In genomic region chr1:155125511-155125945, GRCh38 we compare ENCODE assay signal across 10 cellular contexts. TPM values are rescaled to one million over a fixed set of nuclear protein-coding genes. Genes with fewer than 3 reads are reported as not detected.
A peak's percentile ranks its signal among the peaks of the same experiment; 100 is the strongest.
DNase-seq lines count a peak whose midpoint lies in the region; ATAC-seq and TF ChIP-seq lines count a peak whose summit lies in the region.
"Had no signal": no experiment of that assay in that cellular context is flagged by ENCODE, and none has a peak within 500 bp of the region (broad histone marks: within the 10 kb centered on the region; RNA-seq: fewer than 3 reads in every experiment).

No MANE protein-coding gene starts in this region.

- peak; percentile 0 for ATAC-seq in left lobe of liver
- no peak for ATAC-seq in stimulated activated naive B cell treated with anti-CD40 and anti-IgM and Interleukin-4, amounts not matched to agents 10 μg/mL and 1 μg/mL and 100 μg/mL, for 72 hours (replicated peaks)

- H3K27ac Mint-ChIP-seq in stimulated activated naive B cell treated with anti-CD40 and anti-IgM and Interleukin-4, amounts not matched to agents 10 μg/mL and 1 μg/mL and 100 μg/mL, for 72 hours: peak overlapping the region; percentile 25
- H3K27ac Mint-ChIP-seq: activated CD4-positive, alpha-beta memory T cell treated with anti-CD3 and anti-CD28 coated beads for 36 hours had no signal

- peaks cover 28 to 44% of the 10 kb centered on the region in 2 donors for H3K4me1 Mint-ChIP-seq in stimulated activated naive B cell treated with anti-CD40 and anti-IgM and Interleukin-4, amounts not matched to agents 10 μg/mL and 1 μg/mL and 100 μg/mL, for 72 hours

- H2AFZ ChIP-seq in mammary epithelial cell (ENCODE audit: low read depth, low read length): peak overlapping the region; percentile 93

- CTCF ChIA-PET in mammary epithelial cell (lab: Charles Lee; ENCODE audit: low non-redundant PET): no interaction called here

- WGBS in mammary epithelial cell (ENCODE audit: low coverage, missing lambda C conversion rate): 0% methylated on average over 11 of the region's 11 CpGs

- DNase-seq in NCI-H69 (lab: John Stamatoyannopoulos, UW) (peak; percentile 43), mammary epithelial cell (peak; percentile 93), left lobe of liver (ENCODE audit: low spot score) (peak; percentile 66), H4 (ENCODE audit: low spot score) (no peak), HAP-1 (ENCODE audit: low spot score in 2 of 2) (no peak), HuH-7.5 (ENCODE audit: low spot score) (no peak), NCI-H510A (lab: John Stamatoyannopoulos, UW) (no peak)
- DNase-seq in stimulated activated naive B cell treated with anti-CD40 and anti-IgM and Interleukin-4, amounts not matched to agents 10 μg/mL and 1 μg/mL and 100 μg/mL, for 72 hours: no peak
- DNase-seq: activated CD4-positive, alpha-beta memory T cell treated with anti-CD3 and anti-CD28 coated beads for 36 hours had no signal

- H3K27ac ChIP-seq in mammary epithelial cell (ENCODE audit: insufficient read depth, low read depth, low read length): peak overlapping the region; percentile 63

- no peaks in the 10 kb centered on the region for H3K36me3 ChIP-seq in mammary epithelial cell (ENCODE audit: insufficient read depth, low read length)
- H3K36me3 ChIP-seq in HAP-1 (replicated peaks): no peaks in the 10 kb centered on the region

- H3K4me1 ChIP-seq in mammary epithelial cell (ENCODE audit: insufficient read depth, low read length): peaks cover 49% of the 10 kb centered on the region
- peaks cover 33% of the 10 kb centered on the region for H3K4me1 ChIP-seq in HAP-1

- in situ Hi-C loops in mammary epithelial cell (cut with MboI; ENCODE audit: low sequenced_read_pairs in 2 of 2): no loop called here
- in situ Hi-C loops in HAP-1 (cut with MboI; ENCODE audit: low sequenced_read_pairs): no loop called here

- peaks cover 46 to 60% of the 10 kb centered on the region in 2 donors for H3K27me3 Mint-ChIP-seq in stimulated activated naive B cell treated with anti-CD40 and anti-IgM and Interleukin-4, amounts not matched to agents 10 μg/mL and 1 μg/mL and 100 μg/mL, for 72 hours

- no peak overlapping the region for H3K9ac ChIP-seq in mammary epithelial cell (ENCODE audit: insufficient read depth, low read length)

- BruUV-seq in mammary epithelial cell (replicated peaks; lab: Mats Ljungman, UMichigan): no TSS peak

- peak overlapping the region in 1 of 2 donors; percentile 60 for H3K4me3 Mint-ChIP-seq in stimulated activated naive B cell treated with anti-CD40 and anti-IgM and Interleukin-4, amounts not matched to agents 10 μg/mL and 1 μg/mL and 100 μg/mL, for 72 hours
- H3K4me3 Mint-ChIP-seq: activated CD4-positive, alpha-beta memory T cell treated with anti-CD3 and anti-CD28 coated beads for 36 hours had no signal

- TF ChIP-seq CTCF in mammary epithelial cell (conservative IDR thresholded peaks at IDR 0.05 in 1 of 2, IDR thresholded peaks at IDR 0.05 in 1 of 2; ENCODE audit: extremely low read depth in 1 of 2, insufficient read depth in 1 of 2, low read depth in 1 of 2, low read length in 2 of 2): peak in 1 of 2 donors; percentile 15

- H3K4me3 ChIP-seq in mammary epithelial cell (replicated peaks in 1 of 3; ENCODE audit: insufficient read depth in 1 of 3, low read depth in 2 of 3, low read length in 3 of 3): no peak overlapping the region
- no peak overlapping the region for H3K4me3 ChIP-seq in HAP-1
- H3K4me3 ChIP-seq: lung had no signal

- H4K20me1 ChIP-seq in mammary epithelial cell (ENCODE audit: insufficient read depth, low read length): no peaks in the 10 kb centered on the region

- no peaks in the 10 kb centered on the region for H3K9me3 ChIP-seq in mammary epithelial cell (replicated peaks; ENCODE audit: insufficient read depth, low read length)
- H3K9me3 ChIP-seq in HAP-1: no peaks in the 10 kb centered on the region

- H3K79me2 ChIP-seq in mammary epithelial cell (ENCODE audit: insufficient read depth, low read length): peaks cover 24% of the 10 kb centered on the region

- no peaks in the 10 kb centered on the region for H3K27me3 ChIP-seq in mammary epithelial cell (ENCODE audit: insufficient read depth, low read length)
- no peaks in the 10 kb centered on the region; the same call in 1 of the 2 replicates for H3K27me3 ChIP-seq in HAP-1 (ENCODE audit: low read depth)

- H3K36me3 Mint-ChIP-seq in stimulated activated naive B cell treated with anti-CD40 and anti-IgM and Interleukin-4, amounts not matched to agents 10 μg/mL and 1 μg/mL and 100 μg/mL, for 72 hours: no peaks in the 10 kb centered on the region
- H3K36me3 Mint-ChIP-seq: activated CD4-positive, alpha-beta memory T cell treated with anti-CD3 and anti-CD28 coated beads for 36 hours had no signal

- intact Hi-C loops in mammary epithelial cell (cut with micrococcal nuclease): no loop called here

- H3K4me2 ChIP-seq in mammary epithelial cell (ENCODE audit: insufficient read depth, low read depth, low read length): peak overlapping the region; percentile 54

- dilution Hi-C loops in mammary epithelial cell (cut with HindIII; ENCODE audit: low sequenced_read_pairs): no loop called here

- H3K9me3 Mint-ChIP-seq in stimulated activated naive B cell treated with anti-CD40 and anti-IgM and Interleukin-4, amounts not matched to agents 10 μg/mL and 1 μg/mL and 100 μg/mL, for 72 hours: no peaks in the 10 kb centered on the region
- H3K9me3 Mint-ChIP-seq: activated CD4-positive, alpha-beta memory T cell treated with anti-CD3 and anti-CD28 coated beads for 36 hours had no signal

RNA-seq across cellular contexts. Expression of gene EFNA1, which starts 2.1 kb away (rescaled TPM):
- total RNA-seq in mammary epithelial cell: 10 to 100 TPM; 21.5 to 54.0 TPM
- polyA plus RNA-seq in mammary epithelial cell: 28.8 TPM
- 13.7 TPM for polyA minus RNA-seq in mammary epithelial cell
- 85.1 TPM for total RNA-seq in left lobe of liver
- 14.6 and 28.0 TPM in 2 replicates for total RNA-seq in H4 (2014; rRNA removed; shearing (Covaris generic))

RNA-seq across cellular contexts. Expression of gene SLC50A1, which starts 10.1 kb away (rescaled TPM):
- total RNA-seq in mammary epithelial cell: 10 to 100 TPM; 31.3 to 40.2 TPM
- polyA plus RNA-seq in mammary epithelial cell: 54.8 TPM
- 47.1 TPM for polyA minus RNA-seq in mammary epithelial cell
- 22.4 TPM for total RNA-seq in left lobe of liver
- 35.8 and 40.5 TPM in 2 replicates for total RNA-seq in H4 (2014; rRNA removed; shearing (Covaris generic))

RNA-seq across cellular contexts. Expression of gene DPM3, which starts 14.8 kb away (rescaled TPM):
- total RNA-seq in mammary epithelial cell (10 to 100 TPM; 27.2 to 67.9 TPM), left lobe of liver (76.8 TPM)
- polyA plus RNA-seq in mammary epithelial cell: 76.4 TPM
- polyA minus RNA-seq in mammary epithelial cell: 1.8 TPM
- 53.2 and 72.4 TPM in 2 replicates for total RNA-seq in H4 (2014; rRNA removed; shearing (Covaris generic))

RNA-seq across cellular contexts. Expression of gene EFNA3, which starts 46.9 kb away (rescaled TPM):
- total RNA-seq in mammary epithelial cell: 1 to 10 TPM; 2.2 to 4.0 TPM
- polyA plus RNA-seq in mammary epithelial cell: 3.7 TPM
- polyA minus RNA-seq in mammary epithelial cell: 4.2 TPM
- 0.43 TPM for total RNA-seq in left lobe of liver
- 7.5 and 9.5 TPM in 2 replicates for total RNA-seq in H4 (2014; rRNA removed; shearing (Covaris generic))

RNA-seq across cellular contexts. Expression of gene KRTCAP2, which starts 47.6 kb away (rescaled TPM):
- 100 to 1,000 TPM in 1 of 2 donors, 10 to 100 TPM in 1; 62.7 to 177 TPM for total RNA-seq in mammary epithelial cell
- polyA plus RNA-seq in mammary epithelial cell: 188 TPM
- polyA minus RNA-seq in mammary epithelial cell: 164 TPM
- 75.6 TPM for total RNA-seq in left lobe of liver
- 128 and 140 TPM in 2 replicates for total RNA-seq in H4 (2014; rRNA removed; shearing (Covaris generic))

Comparison
In these comparisons a context has a peak if more than half of its experiments do, and no peak if none do; other contexts are left out.
1. DNase-seq: peak in NCI-H69 (single experiment), mammary epithelial cell (single experiment) and left lobe of liver (single experiment); none in stimulated activated naive B cell treated with anti-CD40 and anti-IgM and Interleukin-4, amounts not matched to agents 10 μg/mL and 1 μg/mL and 100 μg/mL, for 72 hours (single experiment), H4 (single experiment), HAP-1 (0 of 2), HuH-7.5 (single experiment) and NCI-H510A (single experiment).